In genomic region chr3:123610331-123610730, GRCh38 we compare ENCODE assay signal across 12 cellular contexts. TPM values are rescaled to one million over a fixed set of nuclear protein-coding genes. Genes with fewer than 3 reads are reported as not detected.
DNase-seq lines count a peak whose midpoint lies in the region; ATAC-seq, FAIRE-seq and TF ChIP-seq lines count a peak whose summit lies in the region.
"Had no signal": no experiment of that assay in that cellular context is flagged by ENCODE, and none has a peak within 500 bp of the region (broad histone marks: within the 10 kb centered on the region; RNA-seq: fewer than 3 reads in every experiment).

No MANE protein-coding gene starts in this region.

- CTCF ChIA-PET in RWPE1 (lab: Yijun Ruan, JAX), result no interaction called here

- FAIRE-seq in GM18507 (lab: Jason Lieb, UNC), result peak; percentile 74
- FAIRE-seq: colon had no signal

- TF ChIP-seq CTCF in Loucy (conservative IDR thresholded peaks at IDR 0.05; ENCODE audit: low read length), result no peak
- no peak for TF ChIP-seq CTCF in RWPE1 (conservative IDR thresholded peaks at IDR 0.05; ENCODE audit: low read depth)

- no peaks in the 10 kb centered on the region for H3K79me2 ChIP-seq in Loucy (ENCODE audit: insufficient read depth, low read length)

- H3K27ac ChIP-seq in aorta (ENCODE audit: low read depth in 1 of 2, low read length in 2 of 2), result no peak overlapping the region
- no peak overlapping the region for H3K27ac ChIP-seq in RWPE1
- H3K27ac ChIP-seq: uterus had no signal

- H3K4me3 ChIP-seq in Loucy (ENCODE audit: low read length, poor library complexity, severe bottlenecking) (peak overlapping the region; percentile 28), aorta (ENCODE audit: low read length in 2 of 2) (no peak overlapping the region)
- H3K4me3 ChIP-seq: uterus had no signal

- H3K36me3 ChIP-seq in Loucy (ENCODE audit: insufficient read depth, low read length), result no peaks in the 10 kb centered on the region
- H3K36me3 ChIP-seq in aorta (ENCODE audit: control insufficient read depth in 1 of 2, insufficient read depth in 2 of 2, low read length in 1 of 2), result peaks cover 4 to 5% of the 10 kb centered on the region in 2 donors
- H3K36me3 ChIP-seq: uterus had no signal

- no peak for DNase-seq in GM18507 (ENCODE audit: extremely low spot score, insufficient read length, low read depth)
- DNase-seq in germinal center (ENCODE audit: low spot score), result peak; percentile 81
- no peak for DNase-seq in sciatic nerve (ENCODE audit: low spot score)
- no peak for DNase-seq in aorta
- DNase-seq in NCI-H748 (lab: John Stamatoyannopoulos, UW; ENCODE audit: unreplicated experiment), result no peak
- DNase-seq in RWPE1 (ENCODE audit: low spot score), result no peak
- DNase-seq: activated T-cell treated with anti-CD3 and anti-CD28 coated beads, Interleukin-2, amount 50 U/mL, for 4 hours; SW 1271; uterus had no signal

- H3F3A ChIP-seq in Loucy (ENCODE audit: low read depth), result no peaks in the 10 kb centered on the region

- H3K27me3 ChIP-seq in Loucy (ENCODE audit: insufficient read depth, low read length, poor library complexity, severe bottlenecking) (no peaks in the 10 kb centered on the region), aorta (ENCODE audit: control insufficient read depth in 1 of 2, insufficient read depth in 2 of 2, low read length in 1 of 2) (no peaks in the 10 kb centered on the region)
- H3K27me3 ChIP-seq: uterus had no signal

- peak; percentile 91 for ATAC-seq in GM21786 (IDR thresholded peaks at IDR 0.05; ENCODE audit: unreplicated experiment)
- no peak for ATAC-seq in sciatic nerve
- no peak for ATAC-seq in aorta (ENCODE audit: low FRiP score)
- ATAC-seq: activated T-cell treated with anti-CD3 and anti-CD28 coated beads, Interleukin-2, amount 50 U/mL, for 4 hours had no signal

- H3K9me3 ChIP-seq in Loucy (ENCODE audit: insufficient read depth, low read depth, low read length) (no peaks in the 10 kb centered on the region), aorta (ENCODE audit: control insufficient read depth, low read length) (no peaks in the 10 kb centered on the region)
- H3K9me3 ChIP-seq: uterus had no signal

- H4K20me1 ChIP-seq in Loucy (ENCODE audit: insufficient read depth, low read length, poor library complexity, severe bottlenecking), result no peaks in the 10 kb centered on the region

- peak overlapping the region; percentile 71 for H2AFZ ChIP-seq in Loucy (ENCODE audit: low read length)

- H3K9me2 ChIP-seq in Loucy (replicated peaks; ENCODE audit: low read depth, low read length), result no peaks in the 10 kb centered on the region

- H3K4me2 ChIP-seq in Loucy (ENCODE audit: low read depth, low read length, poor library complexity, severe bottlenecking), result peak overlapping the region; percentile 59

- H3K4me1 ChIP-seq in Loucy (ENCODE audit: insufficient read depth, low read length, poor library complexity, severe bottlenecking) (peaks cover 27% of the 10 kb centered on the region), aorta (ENCODE audit: control insufficient read depth in 1 of 2, insufficient read depth in 2 of 2, low read length in 2 of 2) (peaks cover 2 to 3% of the 10 kb centered on the region in 2 donors)
- H3K4me1 ChIP-seq: uterus had no signal

- intact Hi-C loops in sciatic nerve (cut with DNase I), result no loop called here
- intact Hi-C loops in aorta (cut with DNase I), result no loop called here

- H3K9ac ChIP-seq in Loucy (ENCODE audit: low read depth, low read length, poor library complexity, severe bottlenecking), result no peak overlapping the region

- POLR2A ChIA-PET in RWPE1 (lab: Yijun Ruan, JAX; ENCODE audit: low non-redundant PET), result no interaction called here

- WGBS in aorta, 2 donors, result 50 to 62% methylated on average over 3 of the region's 3 CpGs

RNA-seq across cellular contexts. Expression of gene HACD2, which starts 25.5 kb away (rescaled TPM):
- total RNA-seq in sciatic nerve (27.9 TPM), aorta (10 to 100 TPM; 16.0 to 17.2 TPM)
- 1 to 10 TPM; 8.8 to 9.7 TPM for polyA plus RNA-seq in aorta
